8 cellular contexts compared by ENCODE assay signal in the genomic region with DNA sequence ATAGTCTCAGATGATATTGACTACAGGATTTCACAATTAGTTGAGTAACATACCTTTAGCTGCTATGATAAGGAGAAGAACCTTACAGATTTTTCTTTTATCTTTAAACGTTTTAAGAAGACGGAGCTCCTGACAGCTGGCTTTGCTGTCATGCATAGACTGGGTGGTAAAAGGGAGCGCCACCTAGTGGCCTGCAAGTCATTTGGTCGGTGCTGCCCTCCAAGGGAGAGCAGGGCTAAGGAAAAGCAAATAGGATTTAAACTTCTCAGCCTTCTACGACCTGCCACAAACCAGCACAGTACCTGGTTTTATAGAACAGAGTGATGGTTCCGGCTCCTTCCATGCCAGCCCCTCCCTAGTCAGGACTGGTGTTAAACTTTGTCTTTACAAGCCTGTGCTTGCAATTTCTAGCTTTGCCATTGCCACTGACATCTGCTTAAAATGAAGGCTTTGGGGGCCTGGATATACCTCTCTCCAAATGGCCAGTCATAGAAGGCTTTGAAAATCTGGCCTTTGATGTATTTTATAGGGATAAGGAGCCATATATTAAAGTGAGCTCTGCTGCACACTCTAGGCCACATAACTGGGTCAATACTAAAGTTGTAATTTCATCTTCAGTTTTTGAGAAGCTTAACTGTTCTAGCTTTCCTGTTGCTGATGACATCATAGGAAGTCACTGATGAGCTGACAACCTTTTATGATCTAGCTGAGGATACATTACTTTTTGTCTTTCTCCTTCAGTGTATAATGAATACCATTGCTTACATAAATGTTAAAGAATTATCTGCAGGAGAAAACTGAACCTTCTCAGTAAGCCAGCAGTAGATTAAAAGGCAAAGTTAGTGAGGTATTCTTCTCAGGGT. TPM values are rescaled to one million over a fixed set of nuclear protein-coding genes. Genes with fewer than 3 reads are reported as not detected.
DNase-seq lines count a peak whose midpoint lies in the region; ATAC-seq and TF ChIP-seq lines count a peak whose summit lies in the region.

No MANE protein-coding gene starts in this region.

- peak; percentile 93 for ATAC-seq in DND-41 (ENCODE audit: insufficient read depth, low read depth)
- ATAC-seq in GM21515 (IDR thresholded peaks at IDR 0.05; ENCODE audit: unreplicated experiment) = peak; percentile 96

- no peak overlapping the region for H2AFZ ChIP-seq in DND-41 (ENCODE audit: low read depth, low read length)
- no peak overlapping the region for H2AFZ ChIP-seq in OCI-LY3 (ENCODE audit: low read depth, low read length)
- H2AFZ ChIP-seq in osteoblast (ENCODE audit: low read length) = peak overlapping the region; percentile 80

- intact Hi-C loops in uterus (cut with DNase I; ENCODE audit: low total_unique reads) = loop anchor here (10.0 kb wide), 1 partner anchor 188 kb away; no protein-coding TSS in a partner anchor

- H3K4me1 ChIP-seq in DND-41 (ENCODE audit: insufficient read depth, low read length) (no peaks in the 10 kb centered on the region), OCI-LY3 (ENCODE audit: low read length) (no peaks in the 10 kb centered on the region), osteoblast (ENCODE audit: insufficient read depth, low read length) (peaks cover 38% of the 10 kb centered on the region), uterus (peaks cover 0 to 6% of the 10 kb centered on the region in 2 donors)

- H3K27me3 ChIP-seq in DND-41 (ENCODE audit: insufficient read depth, low read length, poor library complexity) (no peaks in the 10 kb centered on the region), HL-60 (ENCODE audit: insufficient read depth, poor library complexity, severe bottlenecking) (no peaks in the 10 kb centered on the region), OCI-LY3 (ENCODE audit: low read depth, low read length) (no peaks in the 10 kb centered on the region; the same call in 1 of the 2 replicates), osteoblast (ENCODE audit: insufficient read depth, low read length) (no peaks in the 10 kb centered on the region), uterus (no peaks in the 10 kb centered on the region)

- no peaks in the 10 kb centered on the region for H3K36me3 ChIP-seq in DND-41 (ENCODE audit: insufficient read depth, low read length)
- no peaks in the 10 kb centered on the region for H3K36me3 ChIP-seq in OCI-LY3 (replicated peaks; ENCODE audit: low read depth, low read length)
- no peaks in the 10 kb centered on the region for H3K36me3 ChIP-seq in osteoblast (ENCODE audit: insufficient read depth, low read length)
- no peaks in the 10 kb centered on the region for H3K36me3 ChIP-seq in uterus

- no peak overlapping the region for H3K4me2 ChIP-seq in DND-41 (ENCODE audit: insufficient read depth, low read length)
- no peak overlapping the region for H3K4me2 ChIP-seq in OCI-LY3 (ENCODE audit: low read length)
- peak overlapping the region; percentile 25 for H3K4me2 ChIP-seq in osteoblast (ENCODE audit: insufficient read depth, low read length)

- H3K9me3 ChIP-seq in DND-41 (ENCODE audit: insufficient read depth, low read length, severe bottlenecking) = no peaks in the 10 kb centered on the region
- H3K9me3 ChIP-seq in OCI-LY3 (ENCODE audit: insufficient read depth, low read length) = no peaks in the 10 kb centered on the region
- no peaks in the 10 kb centered on the region for H3K9me3 ChIP-seq in osteoblast (ENCODE audit: low read depth, low read length)
- no peaks in the 10 kb centered on the region for H3K9me3 ChIP-seq in uterus

- H4K20me1 ChIP-seq in DND-41 (ENCODE audit: insufficient read depth, low read length) = no peaks in the 10 kb centered on the region
- H4K20me1 ChIP-seq in OCI-LY3 (ENCODE audit: insufficient read depth, low read length) = no peaks in the 10 kb centered on the region
- H4K20me1 ChIP-seq in osteoblast (ENCODE audit: insufficient read depth, low read length) = no peaks in the 10 kb centered on the region

- H3K4me3 ChIP-seq in DND-41 (ENCODE audit: low read depth in 1 of 2, low read length in 2 of 2) (no peak overlapping the region), HL-60 (replicated peaks; ENCODE audit: insufficient read depth, low read length) (no peak overlapping the region), OCI-LY3 (ENCODE audit: low read length) (no peak overlapping the region), foreskin fibroblast (ENCODE audit: low read depth in 1 of 2, low read length in 2 of 2) (no peak overlapping the region), osteoblast (ENCODE audit: insufficient read depth, low read length) (no peak overlapping the region), uterus (no peak overlapping the region)

- peak; percentile 84 for TF ChIP-seq CTCF in DND-41 (IDR thresholded peaks at IDR 0.05; ENCODE audit: borderline replicate concordance, extremely low read depth, low read length, poor library complexity, severe bottlenecking)
- peak; percentile 34 for TF ChIP-seq CTCF in HL-60 (IDR thresholded peaks at IDR 0.05; ENCODE audit: insufficient read depth, low read length)
- peak; percentile 85 for TF ChIP-seq CTCF in OCI-LY3 (IDR thresholded peaks at IDR 0.05; ENCODE audit: low read depth, low read length)
- TF ChIP-seq CTCF in foreskin fibroblast (IDR thresholded peaks at IDR 0.05; ENCODE audit: low read depth, low read length) = peak; percentile 98
- TF ChIP-seq CTCF in osteoblast (IDR thresholded peaks at IDR 0.05; ENCODE audit: extremely low read depth, low read depth, low read length) = peak; percentile 99
- TF ChIP-seq CTCF in uterus (IDR thresholded peaks at IDR 0.05) = peak; percentile 77 to 90 (median 83)

- TF ChIP-seq POLR2A in uterus (IDR thresholded peaks at IDR 0.05) = no peak

- DNase-seq in DND-41 = peak; percentile 61
- DNase-seq in HL-60 (ENCODE audit: low read depth in 1 of 2, low spot score in 1 of 2) = peak; percentile 1 to 20
- DNase-seq in activated T-cell treated with anti-CD3 and anti-CD28 coated beads, Interleukin-2, amount 50 U/mL, for 48 hours = peak; percentile 48 to 57
- peak; percentile 84 to 94 for DNase-seq in foreskin fibroblast
- DNase-seq in osteoblast (ENCODE audit: insufficient read length, low spot score, missing footprints) = peak; percentile 81
- DNase-seq in uterus = peak; percentile 71 to 82

- H3K27ac ChIP-seq in DND-41 (ENCODE audit: low read length) (no peak overlapping the region), HL-60 (replicated peaks) (no peak overlapping the region), OCI-LY3 (ENCODE audit: low read length) (no peak overlapping the region), osteoblast (ENCODE audit: low read depth, low read length) (peak overlapping the region; percentile 5), uterus (peak overlapping the region; percentile 51 to 63)

- no peak overlapping the region for H3K9ac ChIP-seq in DND-41 (ENCODE audit: low read depth, low read length)
- no peak overlapping the region for H3K9ac ChIP-seq in OCI-LY3 (ENCODE audit: low read length)

- H3K79me2 ChIP-seq in DND-41 (ENCODE audit: insufficient read depth, low read length) = no peaks in the 10 kb centered on the region
- H3K79me2 ChIP-seq in OCI-LY3 (ENCODE audit: low read length) = no peaks in the 10 kb centered on the region
- no peaks in the 10 kb centered on the region for H3K79me2 ChIP-seq in osteoblast (ENCODE audit: insufficient read depth, low read length)

RNA-seq across cellular contexts. Expression of gene ADAMTSL1, which starts 31.1 kb away (rescaled TPM):
- total RNA-seq in osteoblast (54.3 and 70.1 TPM in 2 replicates), uterus (100 to 1,000 TPM in 3 of 4 donors, 10 to 100 TPM in 1; 30.0 to 186 (median 138) TPM)

Comparison
In these comparisons a context has a peak if more than half of its experiments do, and no peak if none do; other contexts are left out.
1. DNase-seq: peak in every context shown above with its lines; median percentile 89 in foreskin fibroblast; 81 in osteoblast; 76 in uterus; 61 in DND-41; 52 in activated T-cell treated with anti-CD3 and anti-CD28 coated beads, Interleukin-2, amount 50 U/mL, for 48 hours; 10 in HL-60.
2. H3K27ac ChIP-seq: peak in osteoblast (single experiment) and uterus (2 of 2); none in DND-41 (single experiment), HL-60 (single experiment) and OCI-LY3 (single experiment).
3. CTCF ChIP-seq: peak in every context shown above with its lines; median percentile 99 in osteoblast; 98 in foreskin fibroblast; 85 in OCI-LY3; 84 in DND-41; 83 in uterus; 34 in HL-60.